In genomic region chr7:16765436-16765859, GRCh38 we compare ENCODE assay signal across 26 cellular contexts. TPM values are rescaled to one million over a fixed set of nuclear protein-coding genes. Genes with fewer than 3 reads are reported as not detected.
DNase-seq lines count a peak whose midpoint lies in the region; ATAC-seq and TF ChIP-seq lines count a peak whose summit lies in the region.
"Had no signal": no experiment of that assay in that cellular context is flagged by ENCODE, and none has a peak within 500 bp of the region (broad histone marks: within the 10 kb centered on the region; RNA-seq: fewer than 3 reads in every experiment).

No MANE protein-coding gene starts in this region.

- H3K36me3 ChIP-seq in esophagus muscularis mucosa (no peaks in the 10 kb centered on the region), psoas muscle (ENCODE audit: insufficient read depth in 1 of 2, low read depth in 1 of 2) (no peaks in the 10 kb centered on the region)
- H3K36me3 ChIP-seq: cardiac muscle cell, neural progenitor cell, Peyer's patch, thyroid gland had no signal

- DNase-seq in LoVo (ENCODE audit: low spot score), result peak; percentile 32
- no peak for DNase-seq in esophagus muscularis mucosa (ENCODE audit: extremely low spot score)
- no peak for DNase-seq in psoas muscle
- DNase-seq in NCI-H2171 (lab: John Stamatoyannopoulos, UW), result no peak
- no peak for DNase-seq in activated CD4-positive, alpha-beta T cell treated with anti-CD3 and anti-CD28 coated beads, Interleukin-2, amount 50 U/mL, for 4 hours
- DNase-seq: activated CD8-positive, alpha-beta T cell treated with anti-CD3 and anti-CD28 coated beads, Interleukin-2, amount 10 ng/mL, durations not matched to agents 7 days and 5 days; aorta; cortex of kidney; endodermal cell; islet precursor cell; NCI-H1105; NCI-H2029; NCI-H2227 treated with DMSO at 0.1 percent for 48 hours; NCI-H526 treated with DMSO at 0.1 percent for 48 hours; Peyer's patch; stimulated activated naive CD8-positive, alpha-beta T cell treated with anti-CD3 and anti-CD28 coated beads, Interleukin-15, amount 100 ng/mL, for 72 hours; thyroid gland had no signal

- TF ChIP-seq CTCF in C4-2B (conservative IDR thresholded peaks at IDR 0.05) (no peak), esophagus muscularis mucosa (IDR thresholded peaks at IDR 0.05) (no peak), psoas muscle (IDR thresholded peaks at IDR 0.05) (no peak)

- H3K27ac ChIP-seq in C4-2B (peak overlapping the region; percentile 70), esophagus muscularis mucosa (replicated peaks in 1 of 4) (peak overlapping the region; percentile 12 to 26 (median 17)), psoas muscle (peak overlapping the region; percentile 51)
- H3K27ac ChIP-seq: BLaER1, cardiac muscle cell, neural progenitor cell, Peyer's patch had no signal

- intact Hi-C loops in esophagus muscularis mucosa (cut with DNase I), result no loop called here
- intact Hi-C loops in psoas muscle (cut with DNase I), result no loop called here

- 81% methylated on average over 2 of the region's 2 CpGs for WGBS in esophagus muscularis mucosa
- WGBS in psoas muscle, 3 donors, result 52 to 79% (median 72%) methylated on average over 2 of the region's 2 CpGs

- H3K27me3 ChIP-seq in esophagus muscularis mucosa (no peaks in the 10 kb centered on the region), psoas muscle (ENCODE audit: insufficient read depth in 3 of 3, low read length in 2 of 3) (no peaks in the 10 kb centered on the region)
- H3K27me3 ChIP-seq: BLaER1, cardiac muscle cell, neural progenitor cell, Peyer's patch, thyroid gland had no signal

- TF ChIP-seq EP300 in esophagus muscularis mucosa (IDR thresholded peaks at IDR 0.05), result no peak

- H3K4me3 ChIP-seq in esophagus muscularis mucosa, result no peak overlapping the region
- no peak overlapping the region for H3K4me3 ChIP-seq in psoas muscle
- H3K4me3 ChIP-seq: BLaER1, cardiac muscle cell, lung, neural progenitor cell, Peyer's patch, skin epidermis, thyroid gland had no signal

- H3K4me1 ChIP-seq in esophagus muscularis mucosa (peaks cover 0 to 6% (median 0%) of the 10 kb centered on the region in 4 donors), psoas muscle (no peaks in the 10 kb centered on the region)
- H3K4me1 ChIP-seq: neural progenitor cell, Peyer's patch had no signal

- H3K9me3 ChIP-seq in esophagus muscularis mucosa (no peaks in the 10 kb centered on the region), psoas muscle (no peaks in the 10 kb centered on the region)
- H3K9me3 ChIP-seq: Peyer's patch, thyroid gland had no signal

- no peak for ATAC-seq in psoas muscle
- no peak for ATAC-seq in HG03432 (IDR thresholded peaks at IDR 0.05; ENCODE audit: unreplicated experiment)
- ATAC-seq: activated CD8-positive, alpha-beta T cell treated with anti-CD3 and anti-CD28 coated beads, Interleukin-2, amount 10 ng/mL, durations not matched to agents 7 days and 5 days; stimulated activated naive CD8-positive, alpha-beta T cell treated with anti-CD3 and anti-CD28 coated beads, Interleukin-15, amount 100 ng/mL, for 72 hours had no signal

- no peak for TF ChIP-seq POLR2A in esophagus muscularis mucosa (IDR thresholded peaks at IDR 0.05; ENCODE audit: low read depth)

RNA-seq across cellular contexts. Expression of gene TSPAN13, which starts 11.9 kb away (rescaled TPM):
- total RNA-seq in esophagus muscularis mucosa (1 to 10 TPM; 2.1 to 8.8 (median 6.5) TPM), psoas muscle (1 to 10 TPM; 4.8 to 9.5 (median 8.5) TPM)
- polyA plus RNA-seq in psoas muscle, result 10 to 100 TPM in 1 of 3 donors, 1 to 10 TPM in 2; 8.7 to 16.2 (median 10.0) TPM

RNA-seq across cellular contexts. Expression of gene AGR2, which starts 39.4 kb away (rescaled TPM):
- total RNA-seq in esophagus muscularis mucosa (not detected), psoas muscle (not detected)
- polyA plus RNA-seq in psoas muscle, result under 1 TPM; 0.07 to 0.20 (median 0.17) TPM
- total RNA-seq: activated CD8-positive, alpha-beta T cell treated with anti-CD3 and anti-CD28 coated beads, Interleukin-2, amount 10 ng/mL, durations not matched to agents 7 days and 5 days; aorta; cardiac muscle cell; endodermal cell; glomerular endothelial cell; H1 had no signal
- polyA plus RNA-seq: H1 had no signal

Comparison
In these comparisons a context has a peak if more than half of its experiments do, and no peak if none do; other contexts are left out.
1. H3K27ac ChIP-seq: peak in every context shown above with its lines; median percentile 70 in C4-2B; 51 in psoas muscle; 17 in esophagus muscularis mucosa.